ENCODE assay signal across 8 cellular contexts in genomic region chr12:110358417-110359097, GRCh38. TPM values are rescaled to one million over a fixed set of nuclear protein-coding genes. Genes with fewer than 3 reads are reported as not detected.
DNase-seq lines count a peak whose midpoint lies in the region; ATAC-seq, FAIRE-seq and TF ChIP-seq lines count a peak whose summit lies in the region.
"Not testable (repeated sequence)": the region's sequence is repeated elsewhere in the genome, so short reads cannot be mapped to it uniquely, and the experiment has no call there.

No MANE protein-coding gene starts in this region.

- intact Hi-C loops in GM12878 (cut with micrococcal nuclease; ENCODE audit: unreplicated experiment), result loop anchor here (5.0 kb wide), 1 partner anchor 244 kb away; no protein-coding TSS in a partner anchor

- H3K79me2 ChIP-seq in GM12878 (ENCODE audit: control insufficient read depth, insufficient read depth, low read length), result not testable (repeated sequence)

- H3K9ac ChIP-seq in GM12878 (ENCODE audit: control insufficient read depth, insufficient read depth, low read length), result not testable (repeated sequence)

- RAD21 ChIA-PET in GM12878 (lab: Charles Lee; ENCODE audit: unreplicated experiment), result interaction anchor here (0.7 to 1.6 kb wide), 3 partner anchors 13 to 342 kb away, joined by 3 to 11 read pairs (median 5); no protein-coding TSS in a partner anchor

- peak; percentile 42 to 59 for DNase-seq in A549 (ENCODE audit: low read depth in 1 of 2, low spot score in 1 of 2)
- peak; percentile 67 for DNase-seq in DMS53 (lab: John Stamatoyannopoulos, UW)
- DNase-seq in HuH-7 (ENCODE audit: low spot score), result peak; percentile 45
- DNase-seq in NCI-H2227 (lab: John Stamatoyannopoulos, UW; ENCODE audit: unreplicated experiment), result peak; percentile 23
- peak; percentile 55 for DNase-seq in SIG-M5 treated with dmso at 0.1 percent for 504 hours (lab: John Stamatoyannopoulos, UW; ENCODE audit: unreplicated experiment)
- not testable (repeated sequence) for DNase-seq in GM12878 (ENCODE audit: low read depth, low spot score); foreskin fibroblast; nephron progenitor cell

- TF ChIP-seq EP300 in A549 (IDR thresholded peaks at IDR 0.05); GM12878 (IDR thresholded peaks at IDR 0.05; ENCODE audit: borderline replicate concordance in 1 of 2, control insufficient read depth in 1 of 2, low read depth in 2 of 2, low read length in 2 of 2): not testable (repeated sequence)

- BruUV-seq in GM12878 (replicated peaks; lab: Mats Ljungman, UMichigan), result not testable (repeated sequence)

- not testable (repeated sequence) for H2AFZ ChIP-seq in GM12878 (ENCODE audit: control insufficient read depth, low read depth, low read length)

- TF ChIP-seq RAD21 in A549 (conservative IDR thresholded peaks at IDR 0.05 in 1 of 2, IDR thresholded peaks at IDR 0.05 in 1 of 2), result peak in 1 of 2 experiments; percentile 19; a peak in 1 of 5 replicates
- not testable (repeated sequence) for TF ChIP-seq RAD21 in GM12878 (IDR thresholded peaks at IDR 0.05; ENCODE audit: insufficient read depth, low read depth, low read length)

- not testable (repeated sequence) for H3K9me3 Mint-ChIP-seq in nephron progenitor cell

- H3K4me1 ChIP-seq in A549; GM12878 (ENCODE audit: control insufficient read depth, insufficient read depth, low read length): not testable (repeated sequence)

- not testable (repeated sequence) for TF ChIP-seq CTCF in A549 (IDR thresholded peaks at IDR 0.05); GM12878 (IDR thresholded peaks at IDR 0.05 in 2 of 3, conservative IDR thresholded peaks at IDR 0.05 in 1 of 3; ENCODE audit: control insufficient read depth in 2 of 3, extremely low read depth in 1 of 3, insufficient read depth in 1 of 3, low read depth in 3 of 3, low read length in 3 of 3)
- peak; percentile 20 for TF ChIP-seq CTCF in foreskin fibroblast (IDR thresholded peaks at IDR 0.05; ENCODE audit: low read depth, low read length)
- peak; percentile 16 for TF ChIP-seq CTCF in nephron progenitor cell (IDR thresholded peaks at IDR 0.05)

- not testable (repeated sequence) for H3K27me3 ChIP-seq in GM12878 (replicated peaks in 1 of 2; ENCODE audit: control insufficient read depth in 2 of 2, insufficient read depth in 2 of 2, low read length in 1 of 2)

- WGBS in A549 (ENCODE audit: missing lambda C conversion rate), result 75% methylated on average over 8 of the region's 8 CpGs
- WGBS in GM12878 (ENCODE audit: insufficient coverage, insufficient replicate concordance, low lambda C conversion rate, missing lambda C conversion rate), result 76% methylated on average over 8 of the region's 8 CpGs

- in situ Hi-C loops in GM12878 (cut with MboI), result not testable (repeated sequence)

- peak; percentile 50 to 76; a peak in 5 of 6 replicates for ATAC-seq in A549
- ATAC-seq in GM12878, result peak; percentile 49

- H3K27ac ChIP-seq in A549; GM12878 (ENCODE audit: control insufficient read depth, insufficient read depth): not testable (repeated sequence)

- not testable (repeated sequence) for H3K27me3 Mint-ChIP-seq in nephron progenitor cell (ENCODE audit: low read depth, poor library complexity)

- SMC1A ChIA-PET in GM12878 (lab: Charles Lee; ENCODE audit: uncharacterized antibody, unreplicated experiment), result interaction anchor here (0.9 to 1.4 kb wide), 4 partner anchors 9 to 73 kb away, joined by 3 to 6 read pairs (median 4); no protein-coding TSS in a partner anchor

- not testable (repeated sequence) for H3K9me3 ChIP-seq in A549; GM12878 (replicated peaks; ENCODE audit: control insufficient read depth, insufficient read depth, low read length)

- H3K4me3 ChIP-seq in A549; GM12878; foreskin fibroblast (ENCODE audit: low read depth in 1 of 2, low read length in 2 of 2): not testable (repeated sequence)

- H3K27ac Mint-ChIP-seq in nephron progenitor cell, result not testable (repeated sequence)

- not testable (repeated sequence) for H3K4me3 Mint-ChIP-seq in nephron progenitor cell

- not testable (repeated sequence) for H3K4me1 Mint-ChIP-seq in nephron progenitor cell

- not testable (repeated sequence) for H3K36me3 ChIP-seq in GM12878 (ENCODE audit: control insufficient read depth in 2 of 2, insufficient read depth in 2 of 2, low read length in 1 of 2)

- TF ChIP-seq POLR2A in A549 (IDR thresholded peaks at IDR 0.05; ENCODE audit: low read length); GM12878 (IDR thresholded peaks at IDR 0.05; ENCODE audit: low read depth, low read length): not testable (repeated sequence)

- not testable (repeated sequence) for H3K36me3 Mint-ChIP-seq in nephron progenitor cell (ENCODE audit: low read depth)

- POLR2A ChIA-PET in A549 (lab: Yijun Ruan, JAX) (interaction anchor here (0.5 to 0.6 kb wide), 2 partner anchors 11 to 22 kb away, joined by 3 read pairs; no protein-coding TSS in a partner anchor), GM12878 (lab: Charles Lee) (interaction anchor here (0.6 to 0.7 kb wide), 3 partner anchors 19 to 73 kb away, joined by 3 to 4 read pairs (median 3); no protein-coding TSS in a partner anchor)

- not testable (repeated sequence) for H3K4me2 ChIP-seq in A549; GM12878 (ENCODE audit: control insufficient read depth, insufficient read depth)

- not testable (repeated sequence) for FAIRE-seq in A549 (lab: Jason Lieb, UNC); GM12878 (lab: Jason Lieb, UNC)

- CTCF ChIA-PET in A549 (lab: Yijun Ruan, JAX), result interaction anchor here (0.6 to 4.5 kb wide), 16 partner anchors 9 to 257 kb away, joined by 3 to 27 read pairs (median 4); partner anchors contain the start of gene ARPC3
- CTCF ChIA-PET in GM12878 (lab: Yijun Ruan, JAX), result interaction anchor here (1.1 to 5.0 kb wide), 3 partner anchors 13 to 73 kb away, joined by 3 to 32 read pairs (median 3); no protein-coding TSS in a partner anchor

- H4K20me1 ChIP-seq in GM12878 (ENCODE audit: control insufficient read depth, insufficient read depth), result not testable (repeated sequence)

RNA-seq across cellular contexts. Expression of gene ANAPC7, which starts 45.0 kb away (rescaled TPM):
- polyA plus RNA-seq in A549 (2011; rRNA removed) (107 and 122 TPM in 2 replicates), A549 (2017; fragmentation: RNase III; extraction: RNeasy Plus Mini Kit Qiagen cat#74134 plus additional on column Dnase treatment) (66.1 to 74.0 TPM (median 70.6 TPM) in 3 replicates), GM12878 (2011; rRNA removed) (59.9 and 69.6 TPM in 2 replicates), GM12878 (2014; fragmentation: Illumina TruSeq; extraction: Trizol) (57.3 and 79.8 TPM in 2 replicates), GM12878 (2014; fragmentation: Nextera tagmentation; extraction: Ambion mirVana) (10 to 100 TPM; 24.5 to 30.1 TPM), GM12878 (2014; rRNA removed) (71.0 and 73.7 TPM in 2 replicates), GM12878 (2016; fragmentation: Nextera tagmentation; extraction: Ambion mirVana) (10 to 100 TPM; 69.7 to 77.9 TPM)
- polyA plus RNA-seq in A549 (2012; cell fraction: cytosol; rRNA removed), result 60.9 and 68.8 TPM in 2 replicates
- polyA plus RNA-seq in A549 (2012; cell fraction: nucleus; rRNA removed), result 112 and 147 TPM in 2 replicates
- polyA minus RNA-seq in A549 (2011; rRNA and poly(A)+ RNA removed), result 59.7 and 79.9 TPM in 2 replicates
- total RNA-seq in GM12878 (2013; cell fraction: nucleolus; rRNA removed), result 85.2 and 87.2 TPM in 2 replicates
- total RNA-seq in GM12878 (2014; rRNA removed) (55.0 and 69.0 TPM in 2 replicates), GM12878 (2014; rRNA removed; fragmentation: Illumina TruSeq; extraction: Trizol) (58.6 and 62.7 TPM in 2 replicates), GM12878 (2021) (55.2 and 57.2 TPM in 2 replicates)
- 23.6 TPM for polyA plus RNA-seq in GM12878 (2011; ENCODE audit: low read depth)
- polyA plus RNA-seq in GM12878 (2011; cell fraction: cytosol; rRNA removed), result 35.2 and 44.3 TPM in 2 replicates
- 52.9 and 71.4 TPM in 2 replicates for polyA plus RNA-seq in GM12878 (2011; cell fraction: nucleus; rRNA removed)
- 24.7 and 25.4 TPM in 2 replicates for polyA plus RNA-seq in GM12878 (2012)
- polyA minus RNA-seq in GM12878 (2011; rRNA and poly(A)+ RNA removed), result 33.8 and 61.9 TPM in 2 replicates
- 15.1 and 19.6 TPM in 2 replicates for polyA minus RNA-seq in GM12878 (2011; cell fraction: cytosol; rRNA and poly(A)+ RNA removed)
- 8.8 and 23.1 TPM in 2 replicates for polyA minus RNA-seq in GM12878 (2011; cell fraction: nucleus; rRNA and poly(A)+ RNA removed)
